ENCODE assay signal across 8 cellular contexts in genomic region chr10:5094265-5095205, GRCh38. TPM values are rescaled to one million over a fixed set of nuclear protein-coding genes. Genes with fewer than 3 reads are reported as not detected.
DNase-seq lines count a peak whose midpoint lies in the region; TF ChIP-seq lines count a peak whose summit lies in the region.

Gene AKR1C3 (plus strand): TSS chr10:5094414. CDS start chr10:5094445, 31 bp downstream.

- H3K4me3 ChIP-seq in adipocyte (ENCODE audit: low read length): peak within 1 kb of the TSS; percentile 94
- H3K4me3 ChIP-seq in left ventricle myocardium inferior: peak within 1 kb of the TSS; percentile 72

- no peaks in the 10 kb centered on the region for H3K27me3 ChIP-seq in adipocyte (replicated peaks; ENCODE audit: control insufficient read depth, insufficient read depth, low read length)
- no peaks in the 10 kb centered on the region for H3K27me3 ChIP-seq in left ventricle myocardium inferior (ENCODE audit: low read depth)

- peak within 1 kb of the TSS; percentile 99 for H3K9ac ChIP-seq in adipocyte (ENCODE audit: low read length)

- H3K9me3 ChIP-seq in adipocyte (ENCODE audit: control insufficient read depth, low read length) (no peaks in the 10 kb centered on the region), left ventricle myocardium inferior (replicated peaks) (peaks cover 13% of the 10 kb centered on the region)

- H3K27ac Mint-ChIP-seq in progenitor cell of endocrine pancreas: no peak within 1 kb of the TSS

- H3K36me3 Mint-ChIP-seq in progenitor cell of endocrine pancreas (ENCODE audit: insufficient read depth): no peaks in the 10 kb centered on the region

- H3K36me3 ChIP-seq in adipocyte (ENCODE audit: control insufficient read depth, insufficient read depth, low read length, severe bottlenecking): peaks cover 35% of the 10 kb centered on the region
- peaks cover 25% of the 10 kb centered on the region for H3K36me3 ChIP-seq in left ventricle myocardium inferior

- no peaks in the 10 kb centered on the region for H3K27me3 Mint-ChIP-seq in progenitor cell of endocrine pancreas

- peak; percentile 85 for TF ChIP-seq CTCF in left ventricle myocardium inferior (IDR thresholded peaks at IDR 0.05; ENCODE audit: borderline replicate concordance)
- TF ChIP-seq CTCF in progenitor cell of endocrine pancreas (IDR thresholded peaks at IDR 0.05; ENCODE audit: unreplicated experiment): peak; percentile 40

- peak within 1 kb of the TSS; percentile 83 for H3K27ac ChIP-seq in left ventricle myocardium inferior (replicated peaks)

- H3K4me3 Mint-ChIP-seq in progenitor cell of endocrine pancreas (ENCODE audit: low read depth): no peak within 1 kb of the TSS

- H3K4me1 ChIP-seq in adipocyte (ENCODE audit: control insufficient read depth, insufficient read depth, low read length) (peaks cover 61% of the 10 kb centered on the region), left ventricle myocardium inferior (peaks cover 18% of the 10 kb centered on the region)

- intact Hi-C loops in left ventricle myocardium inferior (cut with micrococcal nuclease): loop anchor here (2.0 kb wide), 1 partner anchor 246 kb away; no protein-coding TSS in a partner anchor

- H3K4me1 Mint-ChIP-seq in progenitor cell of endocrine pancreas (ENCODE audit: low read depth): no peaks in the 10 kb centered on the region

- H3K9me3 Mint-ChIP-seq in progenitor cell of endocrine pancreas (ENCODE audit: low read depth): peaks cover 14% of the 10 kb centered on the region

- DNase-seq in DMS153 (lab: John Stamatoyannopoulos, UW) (peak; percentile 24), DMS153 treated with DMSO at 0.1 percent for 48 hours (lab: John Stamatoyannopoulos, UW; ENCODE audit: unreplicated experiment) (no peak), MV-4-11 (lab: John Stamatoyannopoulos, UW) (peak; percentile 9), adipocyte (ENCODE audit: low read depth) (peak; percentile 87), left ventricle myocardium inferior (no peak), progenitor cell of endocrine pancreas (ENCODE audit: low spot score, unreplicated experiment) (no peak), SKM-1 treated with dmso at 0.1 percent for 144 hours (lab: John Stamatoyannopoulos, UW; ENCODE audit: unreplicated experiment) (no peak), retina (no peak)

RNA-seq across cellular contexts. Expression of gene AKR1C3, which starts in this region (rescaled TPM):
- total RNA-seq in left ventricle myocardium inferior (27.1 TPM), progenitor cell of endocrine pancreas (4.6 and 9.3 TPM in 2 replicates)

Comparison
In these comparisons a context has a peak if more than half of its experiments do, and no peak if none do; other contexts are left out.
1. DNase-seq: peak in DMS153 (single experiment), MV-4-11 (single experiment) and adipocyte (single experiment); none in DMS153 treated with DMSO at 0.1 percent for 48 hours (single experiment), left ventricle myocardium inferior (single experiment), progenitor cell of endocrine pancreas (single experiment), SKM-1 treated with dmso at 0.1 percent for 144 hours (single experiment) and retina (single experiment).